ENCODE assay signal across 1 cellular context in genomic region chr3:195102609-195103467, GRCh38.
TF ChIP-seq lines count a peak whose summit lies in the region.

No MANE protein-coding gene starts in this region.

TF ChIP-seq in K562, 482 proteins besides CTCF, POLR2A, EP300 and RAD21 (continued from another document and continues in another):
- TF ChIP-seq MITF (IDR thresholded peaks at IDR 0.05) (no peak), COPS2 (conservative IDR thresholded peaks at IDR 0.05) (no peak), NFE2L1 (tag; IDR thresholded peaks at IDR 0.05; ENCODE audit: borderline replicate concordance, low read depth) (peak; percentile 94), ZNF444 (CRISPR knock-in tag; IDR thresholded peaks at IDR 0.05) (no peak), FOXO4 (CRISPR knock-in tag; IDR thresholded peaks at IDR 0.05) (no peak), ZNF766 (CRISPR knock-in tag; conservative IDR thresholded peaks at IDR 0.05) (no peak), RAD51 (IDR thresholded peaks at IDR 0.05; ENCODE audit: borderline replicate concordance, low read depth) (no peak), SREBF2 (CRISPR knock-in tag; IDR thresholded peaks at IDR 0.05) (no peak), PTTG1 (tag; IDR thresholded peaks at IDR 0.05; ENCODE audit: low read depth) (no peak), CBX1 (IDR thresholded peaks at IDR 0.05; ENCODE audit: low read depth) (no peak), TCF15 (CRISPR knock-in tag; IDR thresholded peaks at IDR 0.05) (no peak), SOX6 (IDR thresholded peaks at IDR 0.05) (peak; percentile 62), ZBTB11 (CRISPR knock-in tag; IDR thresholded peaks at IDR 0.05) (no peak), RHOXF2B (CRISPR knock-in tag; conservative IDR thresholded peaks at IDR 0.05) (no peak), IRF1 (CRISPR knock-in tag; IDR thresholded peaks at IDR 0.05; ENCODE audit: borderline replicate concordance) (no peak), RBM14 (IDR thresholded peaks at IDR 0.05; ENCODE audit: borderline replicate concordance, insufficient read depth, low read depth, low read length) (no peak), WHSC1 (IDR thresholded peaks at IDR 0.05; ENCODE audit: low read length) (no peak), YY1 (IDR thresholded peaks at IDR 0.05; ENCODE audit: borderline replicate concordance in 1 of 3, control insufficient read depth in 1 of 3, extremely low read depth in 1 of 3, insufficient read depth in 3 of 3, insufficient read length in 1 of 3, insufficient replicate concordance in 2 of 3, low read depth in 1 of 3, low read length in 2 of 3) (no peak), ZNF644 (tag; IDR thresholded peaks at IDR 0.05; ENCODE audit: low read depth) (peak; percentile 65; the same call in 1 of the 2 replicates), ZNF239 (CRISPR knock-in tag; IDR thresholded peaks at IDR 0.05) (peak; percentile 82), PHF20 (IDR thresholded peaks at IDR 0.05; ENCODE audit: partially characterized antibody) (no peak), FUS (optimal IDR thresholded peaks at IDR 0.05; ENCODE audit: low read depth, low read length) (no peak), CHD2 (IDR thresholded peaks at IDR 0.05; ENCODE audit: low read depth, low read length) (no peak), SRSF9 (IDR thresholded peaks at IDR 0.05; ENCODE audit: borderline replicate concordance, low read depth, low read length) (no peak), GATAD2A (IDR thresholded peaks at IDR 0.05) (no peak), ZKSCAN3 (CRISPR knock-in tag; IDR thresholded peaks at IDR 0.05) (no peak), ZNF121 (CRISPR knock-in tag; conservative IDR thresholded peaks at IDR 0.05) (no peak), ZNF175 (CRISPR knock-in tag; IDR thresholded peaks at IDR 0.05; ENCODE audit: low read depth) (peak; percentile 88), CLOCK (CRISPR knock-in tag; IDR thresholded peaks at IDR 0.05; ENCODE audit: borderline replicate concordance) (no peak), TAF1 (IDR thresholded peaks at IDR 0.05; ENCODE audit: control insufficient read depth, extremely low read depth, insufficient read depth, low read length, severe bottlenecking) (no peak), SNRNP70 (optimal IDR thresholded peaks at IDR 0.05; ENCODE audit: low read depth, low read length) (no peak), ZFX (CRISPR knock-in tag; IDR thresholded peaks at IDR 0.05) (peak; percentile 44), HIVEP1 (CRISPR knock-in tag; IDR thresholded peaks at IDR 0.05) (no peak), POLR2G (IDR thresholded peaks at IDR 0.05; ENCODE audit: low read depth, low read length) (no peak), SMARCA4 (IDR thresholded peaks at IDR 0.05) (peak; percentile 90), NBN (IDR thresholded peaks at IDR 0.05; ENCODE audit: low read depth) (peak; percentile 72; the same call in 1 of the 2 replicates), ILF3 (IDR thresholded peaks at IDR 0.05; ENCODE audit: borderline replicate concordance) (no peak), KDM1A (IDR thresholded peaks at IDR 0.05) (peak; percentile 96), ZNF57 (CRISPR knock-in tag; IDR thresholded peaks at IDR 0.05) (no peak), SNIP1 (IDR thresholded peaks at IDR 0.05; ENCODE audit: low read depth) (no peak), ARID1B (IDR thresholded peaks at IDR 0.05) (peak; percentile 84)
- TF ChIP-seq, protein P1, sequence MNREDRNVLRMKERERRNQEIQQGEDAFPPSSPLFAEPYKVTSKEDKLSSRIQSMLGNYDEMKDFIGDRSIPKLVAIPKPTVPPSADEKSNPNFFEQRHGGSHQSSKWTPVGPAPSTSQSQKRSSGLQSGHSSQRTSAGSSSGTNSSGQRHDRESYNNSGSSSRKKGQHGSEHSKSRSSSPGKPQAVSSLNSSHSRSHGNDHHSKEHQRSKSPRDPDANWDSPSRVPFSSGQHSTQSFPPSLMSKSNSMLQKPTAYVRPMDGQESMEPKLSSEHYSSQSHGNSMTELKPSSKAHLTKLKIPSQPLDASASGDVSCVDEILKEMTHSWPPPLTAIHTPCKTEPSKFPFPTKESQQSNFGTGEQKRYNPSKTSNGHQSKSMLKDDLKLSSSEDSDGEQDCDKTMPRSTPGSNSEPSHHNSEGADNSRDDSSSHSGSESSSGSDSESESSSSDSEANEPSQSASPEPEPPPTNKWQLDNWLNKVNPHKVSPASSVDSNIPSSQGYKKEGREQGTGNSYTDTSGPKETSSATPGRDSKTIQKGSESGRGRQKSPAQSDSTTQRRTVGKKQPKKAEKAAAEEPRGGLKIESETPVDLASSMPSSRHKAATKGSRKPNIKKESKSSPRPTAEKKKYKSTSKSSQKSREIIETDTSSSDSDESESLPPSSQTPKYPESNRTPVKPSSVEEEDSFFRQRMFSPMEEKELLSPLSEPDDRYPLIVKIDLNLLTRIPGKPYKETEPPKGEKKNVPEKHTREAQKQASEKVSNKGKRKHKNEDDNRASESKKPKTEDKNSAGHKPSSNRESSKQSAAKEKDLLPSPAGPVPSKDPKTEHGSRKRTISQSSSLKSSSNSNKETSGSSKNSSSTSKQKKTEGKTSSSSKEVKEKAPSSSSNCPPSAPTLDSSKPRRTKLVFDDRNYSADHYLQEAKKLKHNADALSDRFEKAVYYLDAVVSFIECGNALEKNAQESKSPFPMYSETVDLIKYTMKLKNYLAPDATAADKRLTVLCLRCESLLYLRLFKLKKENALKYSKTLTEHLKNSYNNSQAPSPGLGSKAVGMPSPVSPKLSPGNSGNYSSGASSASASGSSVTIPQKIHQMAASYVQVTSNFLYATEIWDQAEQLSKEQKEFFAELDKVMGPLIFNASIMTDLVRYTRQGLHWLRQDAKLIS (CRISPR knock-in tag; IDR thresholded peaks at IDR 0.05), result no peak
- TF ChIP-seq, protein P2, sequence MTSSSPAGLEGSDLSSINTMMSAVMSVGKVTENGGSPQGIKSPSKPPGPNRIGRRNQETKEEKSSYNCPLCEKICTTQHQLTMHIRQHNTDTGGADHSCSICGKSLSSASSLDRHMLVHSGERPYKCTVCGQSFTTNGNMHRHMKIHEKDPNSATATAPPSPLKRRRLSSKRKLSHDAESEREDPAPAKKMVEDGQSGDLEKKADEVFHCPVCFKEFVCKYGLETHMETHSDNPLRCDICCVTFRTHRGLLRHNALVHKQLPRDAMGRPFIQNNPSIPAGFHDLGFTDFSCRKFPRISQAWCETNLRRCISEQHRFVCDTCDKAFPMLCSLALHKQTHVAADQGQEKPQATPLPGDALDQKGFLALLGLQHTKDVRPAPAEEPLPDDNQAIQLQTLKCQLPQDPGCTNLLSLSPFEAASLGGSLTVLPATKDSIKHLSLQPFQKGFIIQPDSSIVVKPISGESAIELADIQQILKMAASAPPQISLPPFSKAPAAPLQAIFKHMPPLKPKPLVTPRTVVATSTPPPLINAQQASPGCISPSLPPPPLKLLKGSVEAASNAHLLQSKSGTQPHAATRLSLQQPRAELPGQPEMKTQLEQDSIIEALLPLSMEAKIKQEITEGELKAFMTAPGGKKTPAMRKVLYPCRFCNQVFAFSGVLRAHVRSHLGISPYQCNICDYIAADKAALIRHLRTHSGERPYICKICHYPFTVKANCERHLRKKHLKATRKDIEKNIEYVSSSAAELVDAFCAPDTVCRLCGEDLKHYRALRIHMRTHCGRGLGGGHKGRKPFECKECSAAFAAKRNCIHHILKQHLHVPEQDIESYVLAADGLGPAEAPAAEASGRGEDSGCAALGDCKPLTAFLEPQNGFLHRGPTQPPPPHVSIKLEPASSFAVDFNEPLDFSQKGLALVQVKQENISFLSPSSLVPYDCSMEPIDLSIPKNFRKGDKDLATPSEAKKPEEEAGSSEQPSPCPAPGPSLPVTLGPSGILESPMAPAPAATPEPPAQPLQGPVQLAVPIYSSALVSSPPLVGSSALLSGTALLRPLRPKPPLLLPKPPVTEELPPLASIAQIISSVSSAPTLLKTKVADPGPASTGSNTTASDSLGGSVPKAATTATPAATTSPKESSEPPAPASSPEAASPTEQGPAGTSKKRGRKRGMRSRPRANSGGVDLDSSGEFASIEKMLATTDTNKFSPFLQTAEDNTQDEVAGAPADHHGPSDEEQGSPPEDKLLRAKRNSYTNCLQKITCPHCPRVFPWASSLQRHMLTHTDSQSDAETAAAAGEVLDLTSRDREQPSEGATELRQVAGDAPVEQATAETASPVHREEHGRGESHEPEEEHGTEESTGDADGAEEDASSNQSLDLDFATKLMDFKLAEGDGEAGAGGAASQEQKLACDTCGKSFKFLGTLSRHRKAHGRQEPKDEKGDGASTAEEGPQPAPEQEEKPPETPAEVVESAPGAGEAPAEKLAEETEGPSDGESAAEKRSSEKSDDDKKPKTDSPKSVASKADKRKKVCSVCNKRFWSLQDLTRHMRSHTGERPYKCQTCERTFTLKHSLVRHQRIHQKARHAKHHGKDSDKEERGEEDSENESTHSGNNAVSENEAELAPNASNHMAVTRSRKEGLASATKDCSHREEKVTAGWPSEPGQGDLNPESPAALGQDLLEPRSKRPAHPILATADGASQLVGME (CRISPR knock-in tag; IDR thresholded peaks at IDR 0.05), result 0 out of 2 replicates have a peak, but pooled peaks have one; percentile 27
- TF ChIP-seq, protein P3, sequence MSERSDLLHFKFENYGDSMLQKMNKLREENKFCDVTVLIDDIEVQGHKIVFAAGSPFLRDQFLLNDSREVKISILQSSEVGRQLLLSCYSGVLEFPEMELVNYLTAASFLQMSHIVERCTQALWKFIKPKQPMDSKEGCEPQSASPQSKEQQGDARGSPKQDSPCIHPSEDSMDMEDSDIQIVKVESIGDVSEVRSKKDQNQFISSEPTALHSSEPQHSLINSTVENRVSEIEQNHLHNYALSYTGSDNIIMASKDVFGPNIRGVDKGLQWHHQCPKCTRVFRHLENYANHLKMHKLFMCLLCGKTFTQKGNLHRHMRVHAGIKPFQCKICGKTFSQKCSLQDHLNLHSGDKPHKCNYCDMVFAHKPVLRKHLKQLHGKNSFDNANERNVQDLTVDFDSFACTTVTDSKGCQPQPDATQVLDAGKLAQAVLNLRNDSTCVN (CRISPR knock-in tag; IDR thresholded peaks at IDR 0.05), result no peak
